10 cellular contexts compared by ENCODE assay signal in genomic region chr20:49148601-49149000, GRCh38.
"Had no signal": no experiment of that assay in that cellular context is flagged by ENCODE, and none has a peak within 500 bp of the region (broad histone marks: within the 10 kb centered on the region; RNA-seq: fewer than 3 reads in every experiment).

No MANE protein-coding gene starts in this region.

- DNase-seq: activated T-cell treated with anti-CD3 and anti-CD28 coated beads for 4 hours; erythroblast; hypothalamus; lower lobe of right lung; naive B cell; sigmoid colon; stimulated activated CD4-positive, alpha-beta T cell treated with anti-CD3 and anti-CD28 coated beads, Interleukin-12 subunit alpha, Interleukin-12 subunit beta, amount 100 ng/mL, for 4 hours; stimulated activated naive CD4-positive, alpha-beta T cell treated with Interleukin-2 at 50 U/mL for 16 hours; T1000 had no signal

- H3K36me3 ChIP-seq: prostate gland had no signal

- H3K27me3 ChIP-seq: sigmoid colon had no signal

- H3K4me3 ChIP-seq: lower lobe of right lung, prostate gland, sigmoid colon had no signal

- H3K27me3 Mint-ChIP-seq: naive B cell had no signal

- H3K9me3 ChIP-seq: lower lobe of right lung, prostate gland, sigmoid colon had no signal

- H3K4me1 ChIP-seq: lower lobe of right lung, prostate gland, sigmoid colon had no signal

- H3K27ac ChIP-seq: lower lobe of right lung, prostate gland, sigmoid colon had no signal

- ATAC-seq: lower lobe of right lung had no signal
